In genomic region chr16:1706386-1707192, GRCh38 we compare ENCODE assay signal across 8 cellular contexts. TPM values are rescaled to one million over a fixed set of nuclear protein-coding genes. Genes with fewer than 3 reads are reported as not detected.
DNase-seq lines count a peak whose midpoint lies in the region; ATAC-seq and TF ChIP-seq lines count a peak whose summit lies in the region.

No MANE protein-coding gene starts in this region.

- TF ChIP-seq POLR2A in body of pancreas (IDR thresholded peaks at IDR 0.05): no peak

- H3K4me1 Mint-ChIP-seq in immature natural killer cell: peaks cover 41 to 47% of the 10 kb centered on the region in 2 donors

- H3K36me3 Mint-ChIP-seq in immature natural killer cell: peaks cover 0 to 4% (median 0%) of the 10 kb centered on the region in 3 donors

- H3K27ac Mint-ChIP-seq in immature natural killer cell: peak overlapping the region; percentile 82 to 97 (median 90)

- H3K27me3 ChIP-seq in body of pancreas: no peaks in the 10 kb centered on the region

- peak overlapping the region; percentile 71 to 92 (median 90) for H3K27ac ChIP-seq in body of pancreas

- 0% methylated on average over 4 to 45 of the region's 62 CpGs for WGBS in body of pancreas, 2 donors

- intact Hi-C loops in body of pancreas (cut with DNase I): no loop called here

- ATAC-seq in HG03039 (IDR thresholded peaks at IDR 0.05; ENCODE audit: unreplicated experiment) (peak; percentile 24), body of pancreas (peak; percentile 12)

- no peaks in the 10 kb centered on the region for H3K36me3 ChIP-seq in body of pancreas (replicated peaks in 1 of 2; ENCODE audit: insufficient read depth in 1 of 2, low read depth in 2 of 2)

- peak overlapping the region; percentile 63 to 81 for H3K4me3 ChIP-seq in body of pancreas

- DNase-seq in NCI-H2029 (lab: John Stamatoyannopoulos, UW): peak; percentile 14
- DNase-seq in NCI-H2029 treated with DMSO at 0.1 percent for 48 hours (lab: John Stamatoyannopoulos, UW): no peak
- DNase-seq in SW480 (ENCODE audit: low spot score): peak; percentile 30
- peak in 1 of 4 donors; percentile 33 for DNase-seq in body of pancreas
- DNase-seq in immature natural killer cell: peak in 2 of 3 donors; percentile 11 to 31
- DNase-seq in stimulated activated CD4-positive, alpha-beta T cell treated with anti-CD3 and anti-CD28 coated beads, Interleukin-1b, Interleukin-23, amount 100 ng/mL, for 48 hours: peak; percentile 46
- DNase-seq in DMS79 (lab: John Stamatoyannopoulos, UW): no peak

- no peaks in the 10 kb centered on the region for H3K9me3 ChIP-seq in body of pancreas

- H3K9me3 Mint-ChIP-seq in immature natural killer cell: peaks cover 0 to 1% (median 0%) of the 10 kb centered on the region in 6 donors

- H3K4me1 ChIP-seq in body of pancreas: peaks cover 30% of the 10 kb centered on the region

- peaks cover 6 to 20% (median 15%) of the 10 kb centered on the region in 3 donors for H3K27me3 Mint-ChIP-seq in immature natural killer cell (ENCODE audit: low read depth in 3 of 3)

- no peak for TF ChIP-seq CTCF in body of pancreas (IDR thresholded peaks at IDR 0.05)

- peak overlapping the region; percentile 87 to 100 (median 96) for H3K4me3 Mint-ChIP-seq in immature natural killer cell

RNA-seq across cellular contexts. Expression of gene MAPK8IP3, which starts 0.6 kb away (rescaled TPM):
- 100 to 1,000 TPM in 1 of 2 donors, 10 to 100 TPM in 1; 79.9 to 103 TPM for total RNA-seq in body of pancreas
- 1 to 10 TPM in 1 of 3 donors, under 1 TPM in 2; 0.55 to 3.8 (median 0.57) TPM for polyA plus RNA-seq in immature natural killer cell

RNA-seq across cellular contexts. Expression of gene JPT2, which starts 28.5 kb away (rescaled TPM):
- 10 to 100 TPM; 15.5 to 24.4 TPM for total RNA-seq in body of pancreas
- 10 to 100 TPM in 1 of 3 donors, 1 to 10 TPM in 2; 7.9 to 14.0 (median 8.3) TPM for polyA plus RNA-seq in immature natural killer cell

Comparison
In these comparisons a context has a peak if more than half of its experiments do, and no peak if none do; other contexts are left out.
1. DNase-seq: peak in NCI-H2029 (single experiment), SW480 (single experiment), immature natural killer cell (2 of 3) and stimulated activated CD4-positive, alpha-beta T cell treated with anti-CD3 and anti-CD28 coated beads, Interleukin-1b, Interleukin-23, amount 100 ng/mL, for 48 hours (single experiment); none in NCI-H2029 treated with DMSO at 0.1 percent for 48 hours (single experiment) and DMS79 (single experiment).